ENCODE assay signal across 8 cellular contexts in the genomic region with DNA sequence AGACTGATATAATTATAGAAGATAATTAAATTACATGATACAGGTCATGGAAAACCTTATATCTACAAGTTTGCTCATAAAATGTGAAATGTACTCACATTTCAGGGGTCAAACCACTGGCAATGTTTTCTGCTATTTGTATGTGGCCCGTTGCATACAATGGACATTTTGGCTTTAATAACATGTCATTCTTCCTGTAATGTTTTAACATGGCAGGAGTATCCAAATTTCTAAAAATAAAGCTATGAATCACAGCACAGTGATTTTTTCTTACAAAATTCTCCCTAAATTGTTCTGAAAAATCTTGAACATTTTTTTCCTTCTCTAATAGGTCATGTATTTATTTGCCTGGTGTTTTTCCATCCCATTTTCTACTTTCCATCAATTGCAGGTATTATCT.
"Had no signal": no experiment of that assay in that cellular context is flagged by ENCODE, and none has a peak within 500 bp of the region (broad histone marks: within the 10 kb centered on the region; RNA-seq: fewer than 3 reads in every experiment).

No MANE protein-coding gene starts in this region.

- H3K27ac ChIP-seq: GM23248 had no signal

- H3K9me3 ChIP-seq: HAP-1 had no signal

- H3K27ac Mint-ChIP-seq: HFFc6 had no signal

- H3K36me3 ChIP-seq: HAP-1 had no signal

- H3K4me1 ChIP-seq: HAP-1 had no signal

- DNase-seq: GM23248, GOT3, H7, HFFc6, IMR-90 had no signal

- H3K4me3 Mint-ChIP-seq: HFFc6 had no signal

- H3K4me3 ChIP-seq: GM23248, HAP-1, K562 had no signal

- ATAC-seq: HCT116, K562 had no signal
